Comparison of ENCODE assay signal across 8 cellular contexts in genomic region chr4:133151301-133151680, GRCh38. TPM values are rescaled to one million over a fixed set of nuclear protein-coding genes. Genes with fewer than 3 reads are reported as not detected.
DNase-seq lines count a peak whose midpoint lies in the region; ATAC-seq and TF ChIP-seq lines count a peak whose summit lies in the region.

No MANE protein-coding gene starts in this region.

- WGBS in heart left ventricle, 4 donors: 1 to 3% (median 2%) methylated on average over 14 to 32 of the region's 32 CpGs
- WGBS in mammary epithelial cell (ENCODE audit: low coverage, missing lambda C conversion rate): 4% methylated on average over 10 of the region's 32 CpGs
- 0 to 9% methylated on average over 17 to 26 of the region's 32 CpGs for WGBS in mesodermal cell (ENCODE audit: insufficient coverage in 2 of 2), 2 experiments

- no peak overlapping the region for H2AFZ ChIP-seq in mammary epithelial cell (ENCODE audit: low read depth, low read length)

- H3K27ac ChIP-seq in heart left ventricle: no peak overlapping the region
- no peak overlapping the region for H3K27ac ChIP-seq in mammary epithelial cell (ENCODE audit: insufficient read depth, low read depth, low read length)
- H3K27ac ChIP-seq in mesodermal cell (ENCODE audit: low read depth, low read length, severe bottlenecking): no peak overlapping the region
- H3K27ac ChIP-seq in uterus: no peak overlapping the region

- TF ChIP-seq CTCF in heart left ventricle (IDR thresholded peaks at IDR 0.05) (no peak), mammary epithelial cell (conservative IDR thresholded peaks at IDR 0.05 in 1 of 2, IDR thresholded peaks at IDR 0.05 in 1 of 2; ENCODE audit: extremely low read depth in 1 of 2, insufficient read depth in 1 of 2, low read depth in 1 of 2, low read length in 2 of 2) (no peak), uterus (IDR thresholded peaks at IDR 0.05) (no peak), CD14-positive monocyte (IDR thresholded peaks at IDR 0.05) (no peak)

- peaks cover 78 to 81% (median 80%) of the 10 kb centered on the region in 3 donors for H3K27me3 Mint-ChIP-seq in CD14-positive monocyte (ENCODE audit: low read depth in 3 of 3)

- peak overlapping the region in 10 of 12 donors; percentile 9 to 60 (median 12) for H3K4me3 ChIP-seq in heart left ventricle
- H3K4me3 ChIP-seq in mammary epithelial cell (replicated peaks in 1 of 3; ENCODE audit: insufficient read depth in 1 of 3, low read depth in 2 of 3, low read length in 3 of 3): no peak overlapping the region
- H3K4me3 ChIP-seq in mesodermal cell (ENCODE audit: extremely low read depth, insufficient read depth, low read length, poor library complexity, severe bottlenecking): peak overlapping the region; percentile 66
- H3K4me3 ChIP-seq in uterus: peak overlapping the region; percentile 7 to 43

- peaks cover 0 to 71% (median 38%) of the 10 kb centered on the region in 12 donors for H3K4me1 ChIP-seq in heart left ventricle
- H3K4me1 ChIP-seq in mammary epithelial cell (ENCODE audit: insufficient read depth, low read length): peaks cover 27% of the 10 kb centered on the region
- H3K4me1 ChIP-seq in mesodermal cell (ENCODE audit: control insufficient read depth, insufficient read depth, low read length, poor library complexity, severe bottlenecking): no peaks in the 10 kb centered on the region
- peaks cover 0 to 19% of the 10 kb centered on the region in 2 donors for H3K4me1 ChIP-seq in uterus

- no TSS peak for BruUV-seq in mammary epithelial cell (replicated peaks; lab: Mats Ljungman, UMichigan)

- H3K27ac Mint-ChIP-seq in CD14-positive monocyte: no peak overlapping the region

- dilution Hi-C loops in mammary epithelial cell (cut with HindIII; ENCODE audit: low sequenced_read_pairs): no loop called here

- H3K36me3 Mint-ChIP-seq in CD14-positive monocyte: peaks cover 4 to 8% of the 10 kb centered on the region in 2 donors

- H3K36me3 ChIP-seq in heart left ventricle: no peaks in the 10 kb centered on the region
- H3K36me3 ChIP-seq in mammary epithelial cell (ENCODE audit: insufficient read depth, low read length): no peaks in the 10 kb centered on the region
- no peaks in the 10 kb centered on the region for H3K36me3 ChIP-seq in mesodermal cell (ENCODE audit: control insufficient read depth, insufficient read depth, low read length)
- H3K36me3 ChIP-seq in uterus: no peaks in the 10 kb centered on the region

- peak overlapping the region in 1 of 2 donors; percentile 83 for H3K4me3 Mint-ChIP-seq in CD14-positive monocyte

- DNase-seq in heart left ventricle (peak in 1 of 5 donors; percentile 17), left ventricle myocardium superior (no peak), mammary epithelial cell (no peak), uterus (no peak), CD14-positive monocyte (ENCODE audit: low spot score) (no peak), NCI-H446 treated with DMSO at 0.1 percent for 48 hours (lab: John Stamatoyannopoulos, UW) (no peak), NCI-H2029 treated with DMSO at 0.1 percent for 48 hours (lab: John Stamatoyannopoulos, UW) (no peak)

- TF ChIP-seq POLR2A in heart left ventricle (IDR thresholded peaks at IDR 0.05): no peak
- TF ChIP-seq POLR2A in uterus (IDR thresholded peaks at IDR 0.05): no peak

- in situ Hi-C loops in mammary epithelial cell (cut with MboI; ENCODE audit: low sequenced_read_pairs in 2 of 2): no loop called here

- H3K79me2 ChIP-seq in mammary epithelial cell (ENCODE audit: insufficient read depth, low read length): no peaks in the 10 kb centered on the region

- intact Hi-C loops in heart left ventricle (cut with DNase I) (no loop called here), left ventricle myocardium superior (cut with micrococcal nuclease) (no loop called here), mammary epithelial cell (cut with micrococcal nuclease) (no loop called here), uterus (cut with DNase I; ENCODE audit: low total_unique reads) (no loop called here), CD14-positive monocyte (cut with micrococcal nuclease) (no loop called here)

- H3K4me1 Mint-ChIP-seq in CD14-positive monocyte: peaks cover 17% of the 10 kb centered on the region

- H3K9ac ChIP-seq in mammary epithelial cell (ENCODE audit: insufficient read depth, low read length): no peak overlapping the region

- no peaks in the 10 kb centered on the region for H3K9me3 ChIP-seq in heart left ventricle
- H3K9me3 ChIP-seq in mammary epithelial cell (replicated peaks; ENCODE audit: insufficient read depth, low read length): no peaks in the 10 kb centered on the region
- no peaks in the 10 kb centered on the region for H3K9me3 ChIP-seq in mesodermal cell (ENCODE audit: control insufficient read depth, low read length)
- no peaks in the 10 kb centered on the region for H3K9me3 ChIP-seq in uterus

- H3K27me3 ChIP-seq in heart left ventricle (peaks cover 29 to 88% (median 70%) of the 10 kb centered on the region in 9 donors), mammary epithelial cell (ENCODE audit: insufficient read depth, low read length) (peaks cover 72% of the 10 kb centered on the region), uterus (peaks cover 0 to 23% of the 10 kb centered on the region in 2 donors)

- H4K20me1 ChIP-seq in mammary epithelial cell (ENCODE audit: insufficient read depth, low read length): no peaks in the 10 kb centered on the region

- peaks cover 4 to 37% (median 21%) of the 10 kb centered on the region in 7 donors for H3K9me3 Mint-ChIP-seq in CD14-positive monocyte

- H3K4me2 ChIP-seq in mammary epithelial cell (ENCODE audit: insufficient read depth, low read depth, low read length): peak overlapping the region; percentile 16

- CTCF ChIA-PET in mammary epithelial cell (lab: Charles Lee; ENCODE audit: low non-redundant PET): interaction anchor here (0.7 kb wide), 1 partner anchor 12 kb away, joined by 4 read pairs; no protein-coding TSS in a partner anchor

- ATAC-seq in heart left ventricle (no peak), left ventricle myocardium superior (no peak)

RNA-seq across cellular contexts. Expression of gene PCDH10, which starts 2.2 kb away (rescaled TPM):
- total RNA-seq in heart left ventricle (under 1 TPM in 7 of 9 donors, not detected in 2; 0.04 to 0.48 (median 0.07) TPM), left ventricle myocardium superior (0.05 TPM), mammary epithelial cell (not detected), uterus (10 to 100 TPM in 1 of 4 donors, 1 to 10 TPM in 1, under 1 TPM in 1, not detected in 1; 0.29 to 19.6 (median 3.1) TPM)
- polyA plus RNA-seq in heart left ventricle (under 1 TPM; under 0.01 to 0.01 TPM), mammary epithelial cell (not detected), CD14-positive monocyte (not detected)
- not detected for polyA minus RNA-seq in mammary epithelial cell
- polyA plus RNA-seq in mesodermal cell (2013, experiment 1 of 2): 27.1 TPM
- 24.9 TPM for polyA plus RNA-seq in mesodermal cell (2013, experiment 2 of 2)

Comparison
In these comparisons a context has a peak if more than half of its experiments do, and no peak if none do; other contexts are left out.
1. H3K4me3 ChIP-seq: peak in heart left ventricle (10 of 12), mesodermal cell (single experiment) and uterus (2 of 2); none in mammary epithelial cell (0 of 3).